In genomic region chr19:45508931-45509691, GRCh38 we compare ENCODE assay signal across 8 cellular contexts. TPM values are rescaled to one million over a fixed set of nuclear protein-coding genes. Genes with fewer than 3 reads are reported as not detected.
DNase-seq lines count a peak whose midpoint lies in the region; ATAC-seq and TF ChIP-seq lines count a peak whose summit lies in the region.

No MANE protein-coding gene starts in this region.

- H3K4me3 ChIP-seq in lower lobe of right lung (peak overlapping the region; percentile 100), thoracic aorta (peak overlapping the region; percentile 95)

- H3K9me3 ChIP-seq in lower lobe of right lung (no peaks in the 10 kb centered on the region), thoracic aorta (no peaks in the 10 kb centered on the region)

- H3K36me3 ChIP-seq in lower lobe of right lung: peaks cover 6% of the 10 kb centered on the region
- no peaks in the 10 kb centered on the region for H3K36me3 ChIP-seq in thoracic aorta

- DNase-seq in EH (ENCODE audit: low read depth): peak; percentile 91
- DNase-seq in SKM-1 (lab: John Stamatoyannopoulos, UW; ENCODE audit: unreplicated experiment): peak; percentile 33
- DNase-seq in ecto neural progenitor cell (ENCODE audit: low spot score): peak; percentile 86
- peak; percentile 84 for DNase-seq in lower lobe of right lung
- DNase-seq in thoracic aorta (ENCODE audit: low spot score): peak; percentile 67
- no peak for DNase-seq in activated CD8-positive, alpha-beta memory T cell treated with anti-CD3 and anti-CD28 coated beads for 24 hours

- H3K27me3 ChIP-seq in lower lobe of right lung (ENCODE audit: low read depth) (no peaks in the 10 kb centered on the region), thoracic aorta (replicated peaks; ENCODE audit: insufficient read depth) (no peaks in the 10 kb centered on the region)

- no peak for TF ChIP-seq CTCF in lower lobe of right lung (IDR thresholded peaks at IDR 0.05)
- TF ChIP-seq CTCF in thoracic aorta (IDR thresholded peaks at IDR 0.05): peak; percentile 36

- H3K27ac ChIP-seq in lower lobe of right lung: peak overlapping the region; percentile 91
- H3K27ac ChIP-seq in thoracic aorta: peak overlapping the region; percentile 96 to 99

- H3K4me1 ChIP-seq in lower lobe of right lung: peaks cover 32% of the 10 kb centered on the region
- peaks cover 16 to 53% of the 10 kb centered on the region in 2 donors for H3K4me1 ChIP-seq in thoracic aorta (ENCODE audit: control insufficient read depth in 1 of 2, low read depth in 2 of 2)

- intact Hi-C loops in lower lobe of right lung (cut with DNase I): no loop called here

- ATAC-seq in HG03097 (IDR thresholded peaks at IDR 0.05; ENCODE audit: low FRiP score, unreplicated experiment) (peak; percentile 30), lower lobe of right lung (peak; percentile 25 to 37), thoracic aorta (ENCODE audit: insufficient number of reproducible peaks, low FRiP score, low read depth) (peak; percentile 39), HG03457 (IDR thresholded peaks at IDR 0.05; ENCODE audit: unreplicated experiment) (no peak)

RNA-seq across cellular contexts. Expression of gene VASP, which starts 1.8 kb away (rescaled TPM):
- 190 TPM for total RNA-seq in lower lobe of right lung
- total RNA-seq in thoracic aorta: 100 to 1,000 TPM; 208 to 287 TPM

RNA-seq across cellular contexts. Expression of gene PPM1N, which starts 10.9 kb away (rescaled TPM):
- total RNA-seq in lower lobe of right lung (1.8 TPM), thoracic aorta (1 to 10 TPM; 3.5 to 6.6 TPM)

RNA-seq across cellular contexts. Expression of gene RTN2, which starts 12.3 kb away (rescaled TPM):
- total RNA-seq in lower lobe of right lung (16.2 TPM), thoracic aorta (10 to 100 TPM; 16.0 to 22.6 TPM)

RNA-seq across cellular contexts. Expression of gene FOSB, which starts 41.3 kb away (rescaled TPM):
- total RNA-seq in lower lobe of right lung: 18.0 TPM
- total RNA-seq in thoracic aorta: 100 to 1,000 TPM; 126 to 587 TPM
